In genomic region chr12:124939428-124940142, GRCh38 we compare ENCODE assay signal across 8 cellular contexts. TPM values are rescaled to one million over a fixed set of nuclear protein-coding genes. Genes with fewer than 3 reads are reported as not detected.
A peak's percentile ranks its signal among the peaks of the same experiment; 100 is the strongest.
DNase-seq lines count a peak whose midpoint lies in the region; ATAC-seq lines count a peak whose summit lies in the region.

No MANE protein-coding gene starts in this region.

- H3K4me1 ChIP-seq in rectal smooth muscle tissue (ENCODE audit: control insufficient read depth, insufficient read depth, low read length): peaks cover 7% of the 10 kb centered on the region

- peaks cover 9% of the 10 kb centered on the region for H3K36me3 Mint-ChIP-seq in activated naive CD4-positive, alpha-beta T cell treated with anti-CD3 and anti-CD28 coated beads, Interleukin-2, amount 10 ng/mL, durations not matched to agents 7 days and 5 days

- no peaks in the 10 kb centered on the region for H3K27me3 ChIP-seq in rectal smooth muscle tissue (ENCODE audit: control insufficient read depth, insufficient read depth, low read length)

- H3K27me3 Mint-ChIP-seq in activated naive CD4-positive, alpha-beta T cell treated with anti-CD3 and anti-CD28 coated beads, Interleukin-2, amount 10 ng/mL, durations not matched to agents 7 days and 5 days: no peaks in the 10 kb centered on the region

- peak overlapping the region; percentile 82 for H3K4me3 ChIP-seq in rectal smooth muscle tissue (ENCODE audit: low read length)

- H3K36me3 ChIP-seq in rectal smooth muscle tissue (ENCODE audit: control insufficient read depth, insufficient read depth, low read length): no peaks in the 10 kb centered on the region

- DNase-seq in ELF-1 (ENCODE audit: low read depth, low spot score) (peak; percentile 96), HCEC 1CT (peak; percentile 98), NCI-H460 (ENCODE audit: extremely low read depth, low read depth) (peak; percentile 95), left cardiac atrium (peak; percentile 81), HUDEP-2 (lab: John Stamatoyannopoulos, UW; ENCODE audit: unreplicated experiment in 76 of 76) (no peak), midbrain (lab: John Stamatoyannopoulos, UW) (no peak)
- DNase-seq in activated naive CD4-positive, alpha-beta T cell treated with anti-CD3 and anti-CD28 coated beads, Interleukin-2, amount 10 ng/mL, durations not matched to agents 7 days and 5 days: peak; percentile 90

- intact Hi-C loops in left cardiac atrium (cut with DNase I): loop anchor here in 1 of 2 donors (2.0 kb wide), 1 partner anchor 29 kb away; no protein-coding TSS in a partner anchor

- H3K4me3 Mint-ChIP-seq in activated naive CD4-positive, alpha-beta T cell treated with anti-CD3 and anti-CD28 coated beads, Interleukin-2, amount 10 ng/mL, durations not matched to agents 7 days and 5 days: no peak overlapping the region

- peak; percentile 86 to 87 for ATAC-seq in left cardiac atrium

- no peaks in the 10 kb centered on the region for H3K9me3 Mint-ChIP-seq in activated naive CD4-positive, alpha-beta T cell treated with anti-CD3 and anti-CD28 coated beads, Interleukin-2, amount 10 ng/mL, durations not matched to agents 7 days and 5 days

- peak overlapping the region; percentile 93 for H3K27ac ChIP-seq in rectal smooth muscle tissue (ENCODE audit: low read depth, low read length)

- CTCF ChIA-PET in activated naive CD4-positive, alpha-beta T cell treated with anti-CD3 and anti-CD28 coated beads, Interleukin-2, amount 10 ng/mL, durations not matched to agents 7 days and 5 days (lab: Charles Lee): interaction anchor here (1.1 to 8.7 kb wide), 12 partner anchors 12 to 130 kb away, joined by 3 to 156 read pairs (median 7); partner anchors contain the start of genes AACS, BRI3BP and UBC

- peaks cover 24% of the 10 kb centered on the region for H3K4me1 Mint-ChIP-seq in activated naive CD4-positive, alpha-beta T cell treated with anti-CD3 and anti-CD28 coated beads, Interleukin-2, amount 10 ng/mL, durations not matched to agents 7 days and 5 days

- peak overlapping the region; percentile 47 for H3K9ac ChIP-seq in rectal smooth muscle tissue (ENCODE audit: low read length)

- H3K27ac Mint-ChIP-seq in activated naive CD4-positive, alpha-beta T cell treated with anti-CD3 and anti-CD28 coated beads, Interleukin-2, amount 10 ng/mL, durations not matched to agents 7 days and 5 days: no peak overlapping the region

RNA-seq across cellular contexts. Expression of gene UBC, which starts 25.1 kb away (rescaled TPM):
- total RNA-seq in NCI-H460 (2014; rRNA removed; shearing (Covaris generic)): 1,852 and 1,911 TPM in 2 replicates
- polyA plus RNA-seq in NCI-H460 (2014; cell fraction: nucleus; rRNA removed): 800 and 1,047 TPM in 2 replicates
- total RNA-seq in left cardiac atrium: 1,000 to 10,000 TPM in 1 of 2 donors, 100 to 1,000 TPM in 1; 977 to 1,049 TPM

RNA-seq across cellular contexts. Expression of gene DHX37, which starts 49.3 kb away (rescaled TPM):
- 20.3 and 20.8 TPM in 2 replicates for total RNA-seq in NCI-H460 (2014; rRNA removed; shearing (Covaris generic))
- polyA plus RNA-seq in NCI-H460 (2014; cell fraction: nucleus; rRNA removed): 35.8 and 56.8 TPM in 2 replicates
- total RNA-seq in left cardiac atrium: 10 to 100 TPM in 1 of 2 donors, 1 to 10 TPM in 1; 7.9 to 13.3 TPM

RNA-seq across cellular contexts. Expression of gene BRI3BP, which starts 53.9 kb away (rescaled TPM):
- total RNA-seq in NCI-H460 (2014; rRNA removed; shearing (Covaris generic)): 23.3 and 23.7 TPM in 2 replicates
- 22.1 and 29.8 TPM in 2 replicates for polyA plus RNA-seq in NCI-H460 (2014; cell fraction: nucleus; rRNA removed)
- total RNA-seq in left cardiac atrium: 1 to 10 TPM; 5.4 to 6.0 TPM

Comparison
In these comparisons a context has a peak if more than half of its experiments do, and no peak if none do; other contexts are left out.
1. DNase-seq: peak in ELF-1 (single experiment), HCEC 1CT (single experiment), NCI-H460 (single experiment), activated naive CD4-positive, alpha-beta T cell treated with anti-CD3 and anti-CD28 coated beads, Interleukin-2, amount 10 ng/mL, durations not matched to agents 7 days and 5 days (single experiment) and left cardiac atrium (single experiment); none in HUDEP-2 (0 of 76) and midbrain (single experiment).